ENCODE assay signal across 12 cellular contexts in the genomic region with DNA sequence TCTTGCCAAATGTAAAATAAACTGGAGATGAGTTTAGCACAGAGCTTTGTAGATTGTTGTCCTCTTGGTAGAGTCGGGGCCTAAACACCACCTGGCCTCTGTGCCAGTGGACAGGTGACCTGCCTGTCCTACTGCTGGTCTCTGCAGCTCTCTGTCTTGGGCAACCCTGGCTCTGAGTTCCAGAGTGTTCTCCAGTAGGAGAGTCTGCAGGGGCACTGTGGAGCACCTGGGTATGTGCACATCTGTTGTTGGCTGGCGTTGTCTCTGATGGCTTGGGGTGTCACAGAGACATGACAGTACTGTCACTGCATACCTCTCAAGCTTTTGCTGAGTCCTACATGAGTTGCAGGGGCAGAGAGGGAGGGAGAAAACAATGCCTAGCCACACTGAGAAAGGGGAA.
"Had no signal": no experiment of that assay in that cellular context is flagged by ENCODE, and none has a peak within 500 bp of the region (broad histone marks: within the 10 kb centered on the region; RNA-seq: fewer than 3 reads in every experiment).

No MANE protein-coding gene starts in this region.

- H3K9ac ChIP-seq: parathyroid adenoma had no signal

- H3K27me3 ChIP-seq: dorsolateral prefrontal cortex had no signal

- H3K27me3 Mint-ChIP-seq: activated CD8-positive, alpha-beta memory T cell treated with anti-CD3 and anti-CD28 coated beads, Interleukin-2, amount 10 ng/mL, durations not matched to agents 7 days and 5 days; activated naive CD4-positive, alpha-beta T cell treated with anti-CD3 and anti-CD28 coated beads, Interleukin-2, amount 50 U/mL, for 24 hours; stimulated activated naive B cell treated with anti-CD40 and anti-IgM and Interleukin-4, amounts not matched to agents 10 μg/mL and 1 μg/mL and 100 μg/mL, for 72 hours had no signal

- H3K27ac Mint-ChIP-seq: activated CD8-positive, alpha-beta memory T cell treated with anti-CD3 and anti-CD28 coated beads, Interleukin-2, amount 10 ng/mL, durations not matched to agents 7 days and 5 days; activated naive CD4-positive, alpha-beta T cell treated with anti-CD3 and anti-CD28 coated beads, Interleukin-2, amount 50 U/mL, for 24 hours; activated T-cell treated with anti-CD3 and anti-CD28 coated beads, Interleukin-2, amount 50 U/mL, for 24 hours had no signal

- DNase-seq: activated CD4-positive, alpha-beta T cell treated with anti-CD3 and anti-CD28 coated beads for 1 hour; activated CD4-positive, alpha-beta T cell treated with anti-CD3 and anti-CD28 coated beads, Interleukin-2, amount 50 U/mL, for 48 hours; activated CD8-positive, alpha-beta memory T cell treated with anti-CD3 and anti-CD28 coated beads, Interleukin-2, amount 10 ng/mL, durations not matched to agents 7 days and 5 days; activated effector memory CD4-positive, alpha-beta T cell treated with Interleukin-2 at 50 U/mL for 16 hours; activated T-cell treated with anti-CD3 and anti-CD28 coated beads, Interleukin-2, amount 50 U/mL, for 24 hours; dorsolateral prefrontal cortex; foreskin melanocyte; stimulated activated naive B cell treated with anti-CD40 and anti-IgM and Interleukin-4, amounts not matched to agents 10 μg/mL and 1 μg/mL and 100 μg/mL, for 72 hours had no signal

- H3K4me1 Mint-ChIP-seq: activated CD8-positive, alpha-beta memory T cell treated with anti-CD3 and anti-CD28 coated beads, Interleukin-2, amount 10 ng/mL, durations not matched to agents 7 days and 5 days had no signal

- H3K4me3 Mint-ChIP-seq: activated CD8-positive, alpha-beta memory T cell treated with anti-CD3 and anti-CD28 coated beads, Interleukin-2, amount 10 ng/mL, durations not matched to agents 7 days and 5 days; activated T-cell treated with anti-CD3 and anti-CD28 coated beads, Interleukin-2, amount 50 U/mL, for 24 hours; neural crest cell; stimulated activated naive B cell treated with anti-CD40 and anti-IgM and Interleukin-4, amounts not matched to agents 10 μg/mL and 1 μg/mL and 100 μg/mL, for 72 hours had no signal

- H3K36me3 Mint-ChIP-seq: activated CD8-positive, alpha-beta memory T cell treated with anti-CD3 and anti-CD28 coated beads, Interleukin-2, amount 10 ng/mL, durations not matched to agents 7 days and 5 days; activated naive CD4-positive, alpha-beta T cell treated with anti-CD3 and anti-CD28 coated beads, Interleukin-2, amount 50 U/mL, for 24 hours; stimulated activated naive B cell treated with anti-CD40 and anti-IgM and Interleukin-4, amounts not matched to agents 10 μg/mL and 1 μg/mL and 100 μg/mL, for 72 hours had no signal

- H3K9me3 Mint-ChIP-seq: activated naive CD4-positive, alpha-beta T cell treated with anti-CD3 and anti-CD28 coated beads, Interleukin-2, amount 50 U/mL, for 24 hours; activated T-cell treated with anti-CD3 and anti-CD28 coated beads, Interleukin-2, amount 50 U/mL, for 24 hours; stimulated activated naive B cell treated with anti-CD40 and anti-IgM and Interleukin-4, amounts not matched to agents 10 μg/mL and 1 μg/mL and 100 μg/mL, for 72 hours had no signal

- H3K27ac ChIP-seq: parathyroid adenoma had no signal

- H3K4me1 ChIP-seq: parathyroid adenoma had no signal

- H3K4me3 ChIP-seq: smooth muscle cell had no signal

- ATAC-seq: activated CD8-positive, alpha-beta memory T cell treated with anti-CD3 and anti-CD28 coated beads, Interleukin-2, amount 10 ng/mL, durations not matched to agents 7 days and 5 days; stimulated activated naive B cell treated with anti-CD40 and anti-IgM and Interleukin-4, amounts not matched to agents 10 μg/mL and 1 μg/mL and 100 μg/mL, for 72 hours had no signal
